In genomic region chr20:31260326-31260932, GRCh38 we compare ENCODE assay signal across 8 cellular contexts. TPM values are rescaled to one million over a fixed set of nuclear protein-coding genes. Genes with fewer than 3 reads are reported as not detected.
DNase-seq lines count a peak whose midpoint lies in the region; ATAC-seq and TF ChIP-seq lines count a peak whose summit lies in the region.

No MANE protein-coding gene starts in this region.

- CTCF ChIA-PET in WTC11 (lab: Charles Lee): interaction anchor here (1.8 kb wide), 1 partner anchor 243 kb away, joined by 6 read pairs; no protein-coding TSS in a partner anchor

- peak; percentile 43; the same call in 1 of the 2 replicates for TF ChIP-seq CTCF in WTC11 (IDR thresholded peaks at IDR 0.05)
- TF ChIP-seq CTCF in smooth muscle cell (IDR thresholded peaks at IDR 0.05; ENCODE audit: borderline replicate concordance, insufficient read depth, poor library complexity, severe bottlenecking): peak; percentile 32
- no peak for TF ChIP-seq CTCF in natural killer cell (IDR thresholded peaks at IDR 0.05)

- no peak overlapping the region for H3K27ac ChIP-seq in smooth muscle cell (ENCODE audit: low read depth)
- H3K27ac ChIP-seq in caudate nucleus (ENCODE audit: low read depth, low read length): no peak overlapping the region

- H3K4me1 Mint-ChIP-seq in WTC11 (no peaks in the 10 kb centered on the region), natural killer cell (no peaks in the 10 kb centered on the region)

- H3K27ac Mint-ChIP-seq in WTC11 (no peak overlapping the region), natural killer cell (no peak overlapping the region)

- no peaks in the 10 kb centered on the region for H3F3A ChIP-seq in smooth muscle cell (ENCODE audit: low read depth)

- intact Hi-C loops in natural killer cell (cut with micrococcal nuclease): no loop called here

- no peak overlapping the region for H3K4me3 ChIP-seq in smooth muscle cell

- H2AFZ ChIP-seq in smooth muscle cell (ENCODE audit: low read depth): no peak overlapping the region

- POLR2A ChIA-PET in WTC11 (lab: Charles Lee): no interaction called here

- H3K9me3 ChIP-seq in smooth muscle cell (replicated peaks; ENCODE audit: low read depth): peaks cover 15% of the 10 kb centered on the region

- H3K36me3 Mint-ChIP-seq in WTC11: peaks cover 83% of the 10 kb centered on the region
- H3K36me3 Mint-ChIP-seq in natural killer cell: no peaks in the 10 kb centered on the region

- no peaks in the 10 kb centered on the region for H3K4me1 ChIP-seq in smooth muscle cell (ENCODE audit: low read depth)

- no peaks in the 10 kb centered on the region for H3K79me2 ChIP-seq in smooth muscle cell (ENCODE audit: low read depth)

- ATAC-seq in WTC11 (peak; percentile 34), natural killer cell (no peak), HG02678 (IDR thresholded peaks at IDR 0.05; ENCODE audit: unreplicated experiment) (no peak)

- H3K27me3 Mint-ChIP-seq in WTC11 (ENCODE audit: low read depth): peaks cover 6% of the 10 kb centered on the region
- H3K27me3 Mint-ChIP-seq in natural killer cell (ENCODE audit: low read depth in 2 of 2): no peaks in the 10 kb centered on the region

- no peaks in the 10 kb centered on the region for H3K36me3 ChIP-seq in smooth muscle cell (ENCODE audit: low read depth)

- H3K4me3 Mint-ChIP-seq in WTC11 (no peak overlapping the region), natural killer cell (no peak overlapping the region)

- H3K4me2 ChIP-seq in smooth muscle cell: no peak overlapping the region

- peaks cover 95% of the 10 kb centered on the region for H3K9me3 Mint-ChIP-seq in WTC11
- H3K9me3 Mint-ChIP-seq in natural killer cell: peaks cover 7 to 10% of the 10 kb centered on the region in 2 donors

- H3K27me3 ChIP-seq in smooth muscle cell (ENCODE audit: low read depth): no peaks in the 10 kb centered on the region

- WGBS in smooth muscle cell (ENCODE audit: low lambda C conversion rate): 66% methylated on average over 6 of the region's 6 CpGs

- peak; percentile 61 for DNase-seq in SIG-M5 treated with dmso at 0.1 percent for 504 hours (lab: John Stamatoyannopoulos, UW; ENCODE audit: unreplicated experiment)
- no peak for DNase-seq in SIG-M5 (lab: John Stamatoyannopoulos, UW)
- DNase-seq in NCI-H146 treated with DMSO at 0.1 percent for 48 hours (lab: John Stamatoyannopoulos, UW; ENCODE audit: unreplicated experiment): peak; percentile 51
- DNase-seq in WTC11 (ENCODE audit: low spot score): no peak
- no peak for DNase-seq in smooth muscle cell (lab: John Stamatoyannopoulos, UW; ENCODE audit: unreplicated experiment)
- DNase-seq in natural killer cell: no peak
- no peak for DNase-seq in caudate nucleus (lab: John Stamatoyannopoulos, UW)

- no peaks in the 10 kb centered on the region for H4K20me1 ChIP-seq in smooth muscle cell (ENCODE audit: low read depth)

- H3K9ac ChIP-seq in smooth muscle cell (ENCODE audit: low read depth): no peak overlapping the region

TF ChIP-seq in WTC11, 78 proteins besides CTCF, POLR2A, EP300 and RAD21 (continues in another document):
- no peak for TF ChIP-seq ZNF396 (CRISPR knock-in tag; IDR thresholded peaks at IDR 0.05; ENCODE audit: borderline replicate concordance)
- TF ChIP-seq KAT7 (CRISPR knock-in tag; IDR thresholded peaks at IDR 0.05; ENCODE audit: borderline replicate concordance): no peak
- no peak for TF ChIP-seq ZNF281 (CRISPR knock-in tag; IDR thresholded peaks at IDR 0.05)
- no peak for TF ChIP-seq GTF2I (CRISPR knock-in tag; conservative IDR thresholded peaks at IDR 0.05)
- no peak for TF ChIP-seq USF1 (CRISPR knock-in tag; IDR thresholded peaks at IDR 0.05)
- no peak for TF ChIP-seq E2F1 (CRISPR knock-in tag; IDR thresholded peaks at IDR 0.05)
- TF ChIP-seq SP1 (CRISPR knock-in tag; conservative IDR thresholded peaks at IDR 0.05): no peak
- no peak for TF ChIP-seq ZNF532 (CRISPR knock-in tag; IDR thresholded peaks at IDR 0.05; ENCODE audit: borderline replicate concordance)
- TF ChIP-seq MLX (CRISPR knock-in tag; IDR thresholded peaks at IDR 0.05): no peak

RNA-seq across cellular contexts. Expression of gene DEFB115, which starts 3.0 kb away (rescaled TPM):
- total RNA-seq in WTC11 (2021): not detected in 3 replicates
- not detected in 2 replicates for total RNA-seq in smooth muscle cell
- not detected in 2 replicates for polyA plus RNA-seq in smooth muscle cell
- total RNA-seq in natural killer cell: not detected

RNA-seq across cellular contexts. Expression of gene DEFB116, which starts 48.0 kb away (rescaled TPM):
- total RNA-seq in WTC11 (2021) (not detected in 3 replicates), smooth muscle cell (not detected in 2 replicates), natural killer cell (not detected)
- not detected in 2 replicates for polyA plus RNA-seq in smooth muscle cell

Comparison
In these comparisons a context has a peak if more than half of its experiments do, and no peak if none do; other contexts are left out.
1. DNase-seq: peak in SIG-M5 treated with dmso at 0.1 percent for 504 hours (single experiment) and NCI-H146 treated with DMSO at 0.1 percent for 48 hours (single experiment); none in SIG-M5 (single experiment), WTC11 (single experiment), smooth muscle cell (single experiment), natural killer cell (single experiment) and caudate nucleus (0 of 61).